In the genomic region with DNA sequence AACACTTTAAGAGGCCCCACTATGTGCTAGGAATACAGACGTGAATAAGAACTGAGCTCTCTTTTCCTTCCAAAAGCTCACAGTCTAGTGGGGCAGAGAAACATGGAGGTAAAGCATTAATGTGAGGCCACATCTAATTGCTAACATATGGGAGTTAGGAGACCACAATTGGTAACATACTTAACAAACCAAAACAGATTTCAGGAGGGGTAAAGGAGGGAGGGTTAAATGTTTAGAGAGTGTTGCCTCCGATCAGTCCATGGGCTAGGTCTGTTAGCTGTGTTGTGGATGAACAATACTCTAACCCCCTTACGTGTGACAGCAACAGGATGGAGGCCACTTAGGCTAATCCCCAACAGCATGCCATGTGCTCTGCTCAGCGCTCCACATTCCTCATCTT, we compare ENCODE assay signal across 1 cellular context.
TF ChIP-seq lines count a peak whose summit lies in the region.

No MANE protein-coding gene starts in this region.

TF ChIP-seq in H1, 55 proteins besides CTCF, POLR2A, EP300 and RAD21:
- TF ChIP-seq, protein P1, sequence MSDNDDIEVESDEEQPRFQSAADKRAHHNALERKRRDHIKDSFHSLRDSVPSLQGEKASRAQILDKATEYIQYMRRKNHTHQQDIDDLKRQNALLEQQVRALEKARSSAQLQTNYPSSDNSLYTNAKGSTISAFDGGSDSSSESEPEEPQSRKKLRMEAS (IDR thresholded peaks at IDR 0.05) = peak; percentile 45; the same call in 1 of the 2 replicates
- TF ChIP-seq, protein P2, sequence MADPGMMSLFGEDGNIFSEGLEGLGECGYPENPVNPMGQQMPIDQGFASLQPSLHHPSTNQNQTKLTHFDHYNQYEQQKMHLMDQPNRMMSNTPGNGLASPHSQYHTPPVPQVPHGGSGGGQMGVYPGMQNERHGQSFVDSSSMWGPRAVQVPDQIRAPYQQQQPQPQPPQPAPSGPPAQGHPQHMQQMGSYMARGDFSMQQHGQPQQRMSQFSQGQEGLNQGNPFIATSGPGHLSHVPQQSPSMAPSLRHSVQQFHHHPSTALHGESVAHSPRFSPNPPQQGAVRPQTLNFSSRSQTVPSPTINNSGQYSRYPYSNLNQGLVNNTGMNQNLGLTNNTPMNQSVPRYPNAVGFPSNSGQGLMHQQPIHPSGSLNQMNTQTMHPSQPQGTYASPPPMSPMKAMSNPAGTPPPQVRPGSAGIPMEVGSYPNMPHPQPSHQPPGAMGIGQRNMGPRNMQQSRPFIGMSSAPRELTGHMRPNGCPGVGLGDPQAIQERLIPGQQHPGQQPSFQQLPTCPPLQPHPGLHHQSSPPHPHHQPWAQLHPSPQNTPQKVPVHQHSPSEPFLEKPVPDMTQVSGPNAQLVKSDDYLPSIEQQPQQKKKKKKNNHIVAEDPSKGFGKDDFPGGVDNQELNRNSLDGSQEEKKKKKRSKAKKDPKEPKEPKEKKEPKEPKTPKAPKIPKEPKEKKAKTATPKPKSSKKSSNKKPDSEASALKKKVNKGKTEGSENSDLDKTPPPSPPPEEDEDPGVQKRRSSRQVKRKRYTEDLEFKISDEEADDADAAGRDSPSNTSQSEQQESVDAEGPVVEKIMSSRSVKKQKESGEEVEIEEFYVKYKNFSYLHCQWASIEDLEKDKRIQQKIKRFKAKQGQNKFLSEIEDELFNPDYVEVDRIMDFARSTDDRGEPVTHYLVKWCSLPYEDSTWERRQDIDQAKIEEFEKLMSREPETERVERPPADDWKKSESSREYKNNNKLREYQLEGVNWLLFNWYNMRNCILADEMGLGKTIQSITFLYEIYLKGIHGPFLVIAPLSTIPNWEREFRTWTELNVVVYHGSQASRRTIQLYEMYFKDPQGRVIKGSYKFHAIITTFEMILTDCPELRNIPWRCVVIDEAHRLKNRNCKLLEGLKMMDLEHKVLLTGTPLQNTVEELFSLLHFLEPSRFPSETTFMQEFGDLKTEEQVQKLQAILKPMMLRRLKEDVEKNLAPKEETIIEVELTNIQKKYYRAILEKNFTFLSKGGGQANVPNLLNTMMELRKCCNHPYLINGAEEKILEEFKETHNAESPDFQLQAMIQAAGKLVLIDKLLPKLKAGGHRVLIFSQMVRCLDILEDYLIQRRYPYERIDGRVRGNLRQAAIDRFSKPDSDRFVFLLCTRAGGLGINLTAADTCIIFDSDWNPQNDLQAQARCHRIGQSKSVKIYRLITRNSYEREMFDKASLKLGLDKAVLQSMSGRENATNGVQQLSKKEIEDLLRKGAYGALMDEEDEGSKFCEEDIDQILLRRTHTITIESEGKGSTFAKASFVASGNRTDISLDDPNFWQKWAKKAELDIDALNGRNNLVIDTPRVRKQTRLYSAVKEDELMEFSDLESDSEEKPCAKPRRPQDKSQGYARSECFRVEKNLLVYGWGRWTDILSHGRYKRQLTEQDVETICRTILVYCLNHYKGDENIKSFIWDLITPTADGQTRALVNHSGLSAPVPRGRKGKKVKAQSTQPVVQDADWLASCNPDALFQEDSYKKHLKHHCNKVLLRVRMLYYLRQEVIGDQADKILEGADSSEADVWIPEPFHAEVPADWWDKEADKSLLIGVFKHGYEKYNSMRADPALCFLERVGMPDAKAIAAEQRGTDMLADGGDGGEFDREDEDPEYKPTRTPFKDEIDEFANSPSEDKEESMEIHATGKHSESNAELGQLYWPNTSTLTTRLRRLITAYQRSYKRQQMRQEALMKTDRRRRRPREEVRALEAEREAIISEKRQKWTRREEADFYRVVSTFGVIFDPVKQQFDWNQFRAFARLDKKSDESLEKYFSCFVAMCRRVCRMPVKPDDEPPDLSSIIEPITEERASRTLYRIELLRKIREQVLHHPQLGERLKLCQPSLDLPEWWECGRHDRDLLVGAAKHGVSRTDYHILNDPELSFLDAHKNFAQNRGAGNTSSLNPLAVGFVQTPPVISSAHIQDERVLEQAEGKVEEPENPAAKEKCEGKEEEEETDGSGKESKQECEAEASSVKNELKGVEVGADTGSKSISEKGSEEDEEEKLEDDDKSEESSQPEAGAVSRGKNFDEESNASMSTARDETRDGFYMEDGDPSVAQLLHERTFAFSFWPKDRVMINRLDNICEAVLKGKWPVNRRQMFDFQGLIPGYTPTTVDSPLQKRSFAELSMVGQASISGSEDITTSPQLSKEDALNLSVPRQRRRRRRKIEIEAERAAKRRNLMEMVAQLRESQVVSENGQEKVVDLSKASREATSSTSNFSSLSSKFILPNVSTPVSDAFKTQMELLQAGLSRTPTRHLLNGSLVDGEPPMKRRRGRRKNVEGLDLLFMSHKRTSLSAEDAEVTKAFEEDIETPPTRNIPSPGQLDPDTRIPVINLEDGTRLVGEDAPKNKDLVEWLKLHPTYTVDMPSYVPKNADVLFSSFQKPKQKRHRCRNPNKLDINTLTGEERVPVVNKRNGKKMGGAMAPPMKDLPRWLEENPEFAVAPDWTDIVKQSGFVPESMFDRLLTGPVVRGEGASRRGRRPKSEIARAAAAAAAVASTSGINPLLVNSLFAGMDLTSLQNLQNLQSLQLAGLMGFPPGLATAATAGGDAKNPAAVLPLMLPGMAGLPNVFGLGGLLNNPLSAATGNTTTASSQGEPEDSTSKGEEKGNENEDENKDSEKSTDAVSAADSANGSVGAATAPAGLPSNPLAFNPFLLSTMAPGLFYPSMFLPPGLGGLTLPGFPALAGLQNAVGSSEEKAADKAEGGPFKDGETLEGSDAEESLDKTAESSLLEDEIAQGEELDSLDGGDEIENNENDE (IDR thresholded peaks at IDR 0.05; ENCODE audit: insufficient replicate concordance, low read length) = no peak
- TF ChIP-seq CTBP2 (IDR thresholded peaks at IDR 0.05; ENCODE audit: borderline replicate concordance, insufficient read depth, insufficient read length, low read length) = no peak
